20 cellular contexts compared by ENCODE assay signal in the genomic region with DNA sequence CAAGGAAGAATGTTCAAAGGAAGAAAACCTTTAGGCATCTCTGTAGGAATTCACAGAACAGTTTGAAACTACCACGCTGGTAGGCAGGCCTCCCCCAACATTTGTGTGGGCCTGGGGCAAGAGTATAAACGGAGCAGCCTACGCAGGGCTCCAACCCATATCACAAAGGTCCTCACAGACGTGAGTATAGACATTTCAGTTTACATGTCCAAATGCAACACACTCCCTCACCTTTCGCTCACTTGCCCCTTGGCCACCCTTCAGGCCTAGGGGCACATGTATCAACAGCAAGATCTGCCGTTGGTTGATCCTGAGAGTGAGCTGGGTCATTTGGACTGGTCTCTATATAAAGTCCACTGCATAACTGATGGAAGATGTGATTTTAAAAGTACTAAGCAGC.
DNase-seq lines count a peak whose midpoint lies in the region; ATAC-seq and TF ChIP-seq lines count a peak whose summit lies in the region.
"Had no signal": no experiment of that assay in that cellular context is flagged by ENCODE, and none has a peak within 500 bp of the region (broad histone marks: within the 10 kb centered on the region; RNA-seq: fewer than 3 reads in every experiment).

No MANE protein-coding gene starts in this region.

- no peaks in the 10 kb centered on the region for H3K36me3 Mint-ChIP-seq in GM23338 (ENCODE audit: low read depth)
- no peaks in the 10 kb centered on the region for H3K36me3 Mint-ChIP-seq in WTC11

- H3K4me3 ChIP-seq in GM23338 (no peak overlapping the region), trophoblast cell (ENCODE audit: low read depth, low read length) (no peak overlapping the region)
- H3K4me3 ChIP-seq: A549; BLaER1 treated with 17β-estradiol and CSF1 and Interleukin-3, amounts not matched to agents 10 nM and 100 nM had no signal

- no peak overlapping the region for H3K4ac ChIP-seq in trophoblast cell (ENCODE audit: low read depth, low read length)

- CTCF ChIA-PET in WTC11 (lab: Charles Lee): no interaction called here

- H3K27me3 ChIP-seq in GM23338 (ENCODE audit: insufficient read depth) (no peaks in the 10 kb centered on the region), trophoblast cell (ENCODE audit: insufficient read depth, low read length) (no peaks in the 10 kb centered on the region)
- H3K27me3 ChIP-seq: BLaER1 treated with 17β-estradiol and CSF1 and Interleukin-3, amounts not matched to agents 10 nM and 100 nM had no signal

- no peak overlapping the region for H2BK120ac ChIP-seq in trophoblast cell (ENCODE audit: insufficient read depth, low read length, poor library complexity)

- no peak overlapping the region for H3K14ac ChIP-seq in trophoblast cell (ENCODE audit: low read length)

- H3K79me1 ChIP-seq in trophoblast cell (ENCODE audit: low read length): no peaks in the 10 kb centered on the region

- ATAC-seq in GM23338 (no peak), WTC11 (no peak), GM19463 (IDR thresholded peaks at IDR 0.05; ENCODE audit: unreplicated experiment) (no peak)
- ATAC-seq: A549; CD8-positive, alpha-beta T cell had no signal

- H3K79me2 ChIP-seq in GM23338 (replicated peaks; ENCODE audit: insufficient read depth): 0 out of 2 replicates have a peak, but pooled peaks cover 9% of the 10 kb centered on the region
- no peaks in the 10 kb centered on the region for H3K79me2 ChIP-seq in trophoblast cell (ENCODE audit: control insufficient read depth, insufficient read depth, low read length, poor library complexity)

- peaks cover 23% of the 10 kb centered on the region; the same call in 2 of the 3 replicates for H3K4me1 Mint-ChIP-seq in GM23338
- peaks cover 15% of the 10 kb centered on the region for H3K4me1 Mint-ChIP-seq in WTC11
- H3K4me1 Mint-ChIP-seq: B cell had no signal

- H2BK5ac ChIP-seq in trophoblast cell (ENCODE audit: low read depth, low read length, poor library complexity): no peak overlapping the region

- no peak overlapping the region for H4K8ac ChIP-seq in trophoblast cell (ENCODE audit: low read depth, low read length)

- H3K23ac ChIP-seq in trophoblast cell (ENCODE audit: low read length): no peak overlapping the region

- no peak overlapping the region for H3K4me3 Mint-ChIP-seq in GM23338
- no peak overlapping the region for H3K4me3 Mint-ChIP-seq in WTC11
- H3K4me3 Mint-ChIP-seq: B cell; CD4-positive, alpha-beta T cell; CD8-positive, alpha-beta T cell had no signal

- H3K9me3 Mint-ChIP-seq in GM23338 (no peaks in the 10 kb centered on the region), WTC11 (no peaks in the 10 kb centered on the region)
- H3K9me3 Mint-ChIP-seq: CD4-positive, alpha-beta T cell had no signal

- no peaks in the 10 kb centered on the region for H3K36me3 ChIP-seq in GM23338 (ENCODE audit: insufficient read depth)
- H3K36me3 ChIP-seq in trophoblast cell (ENCODE audit: control insufficient read depth in 1 of 2, insufficient read depth in 2 of 2, low read length in 2 of 2): no peaks in the 10 kb centered on the region

- no peak for TF ChIP-seq CTCF in GM23338 (conservative IDR thresholded peaks at IDR 0.05; ENCODE audit: low read depth in 2 of 2)
- no peak for TF ChIP-seq CTCF in WTC11 (IDR thresholded peaks at IDR 0.05)

- no peak overlapping the region for H3K9ac ChIP-seq in trophoblast cell (ENCODE audit: low read length)
- H3K9ac ChIP-seq: BLaER1 treated with 17β-estradiol and CSF1 and Interleukin-3, amounts not matched to agents 10 nM and 100 nM had no signal

- H3K27me3 Mint-ChIP-seq in GM23338 (ENCODE audit: insufficient read depth, low read depth, poor library complexity) (no peaks in the 10 kb centered on the region), WTC11 (ENCODE audit: low read depth) (no peaks in the 10 kb centered on the region)
- H3K27me3 Mint-ChIP-seq: B cell; CD4-positive, alpha-beta T cell had no signal

- H3K27ac Mint-ChIP-seq in GM23338 (peak overlapping the region; percentile 47; the same call in 1 of the 2 replicates), WTC11 (peak overlapping the region; percentile 72; the same call in 1 of the 2 replicates)
- H3K27ac Mint-ChIP-seq: B cell; CD4-positive, alpha-beta T cell; CD8-positive, alpha-beta T cell had no signal

- H3K4me1 ChIP-seq in GM23338 (ENCODE audit: insufficient read depth) (peaks cover 12% of the 10 kb centered on the region), trophoblast cell (ENCODE audit: control insufficient read depth in 1 of 2, insufficient read depth in 2 of 2, low read length in 2 of 2) (peaks cover 0 to 2% of the 10 kb centered on the region in 2 experiments)
- H3K4me1 ChIP-seq: A549; BLaER1 treated with 17β-estradiol and CSF1 and Interleukin-3, amounts not matched to agents 10 nM and 100 nM had no signal

- no peak overlapping the region for H2AFZ ChIP-seq in GM23338
- no peak overlapping the region for H2AFZ ChIP-seq in trophoblast cell (ENCODE audit: insufficient read depth, low read length, poor library complexity)

- no peaks in the 10 kb centered on the region for H3F3A ChIP-seq in GM23338 (replicated peaks; ENCODE audit: low read depth)

- H4K20me1 ChIP-seq in GM23338 (replicated peaks; ENCODE audit: insufficient read depth): no peaks in the 10 kb centered on the region

- no peak overlapping the region for H2BK12ac ChIP-seq in trophoblast cell (ENCODE audit: low read length)

- no peak overlapping the region for H3K18ac ChIP-seq in trophoblast cell (ENCODE audit: low read length)

- DNase-seq in GM23338 (ENCODE audit: low spot score): no peak
- no peak for DNase-seq in WTC11 (ENCODE audit: low spot score)
- peak; percentile 62 to 67 for DNase-seq in trophoblast cell
- no peak for DNase-seq in EL
- DNase-seq: AML-193; CD4-positive, alpha-beta T cell; CD8-positive, alpha-beta T cell; COR-L47; DMS 273 treated with DMSO at 0.1 percent for 48 hours; DMS153; DMS53; DMS79; DND-41; GF-D8 had no signal

- no peaks in the 10 kb centered on the region for H3K9me2 ChIP-seq in GM23338 (ENCODE audit: insufficient read depth)

- H3K9me3 ChIP-seq in trophoblast cell (ENCODE audit: insufficient read depth, low read depth, low read length): no peaks in the 10 kb centered on the region
- H3K9me3 ChIP-seq: A549 had no signal

- H3K4me2 ChIP-seq in GM23338: no peak overlapping the region
- no peak overlapping the region for H3K4me2 ChIP-seq in trophoblast cell (ENCODE audit: low read length)
- H3K4me2 ChIP-seq: A549; BLaER1 treated with 17β-estradiol and CSF1 and Interleukin-3, amounts not matched to agents 10 nM and 100 nM had no signal

- no peak overlapping the region for H4K91ac ChIP-seq in trophoblast cell (ENCODE audit: low read depth, low read length)

- WGBS in trophoblast cell (ENCODE audit: extremely low coverage, insufficient coverage, insufficient read length): no CpG with 5 or more reads among the region's 6 CpGs

- H3K27ac ChIP-seq in GM23338 (ENCODE audit: low read depth) (no peak overlapping the region), trophoblast cell (ENCODE audit: low read depth, low read length) (no peak overlapping the region)
- H3K27ac ChIP-seq: 22Rv1; A549; BLaER1 treated with 17β-estradiol and CSF1 and Interleukin-3, amounts not matched to agents 10 nM and 100 nM; C4-2B had no signal

- H2AK5ac ChIP-seq in trophoblast cell (ENCODE audit: low read length): no peak overlapping the region

- POLR2A ChIA-PET in WTC11 (lab: Charles Lee): no interaction called here

- no peak overlapping the region for H4K12ac ChIP-seq in trophoblast cell (ENCODE audit: low read depth, low read length)

TF ChIP-seq in GM23338, 12 proteins besides CTCF, POLR2A, EP300 and RAD21 (continues in another document):
- TF ChIP-seq STAT1 (IDR thresholded peaks at IDR 0.05; ENCODE audit: unreplicated experiment): no peak
- TF ChIP-seq, protein P1, sequence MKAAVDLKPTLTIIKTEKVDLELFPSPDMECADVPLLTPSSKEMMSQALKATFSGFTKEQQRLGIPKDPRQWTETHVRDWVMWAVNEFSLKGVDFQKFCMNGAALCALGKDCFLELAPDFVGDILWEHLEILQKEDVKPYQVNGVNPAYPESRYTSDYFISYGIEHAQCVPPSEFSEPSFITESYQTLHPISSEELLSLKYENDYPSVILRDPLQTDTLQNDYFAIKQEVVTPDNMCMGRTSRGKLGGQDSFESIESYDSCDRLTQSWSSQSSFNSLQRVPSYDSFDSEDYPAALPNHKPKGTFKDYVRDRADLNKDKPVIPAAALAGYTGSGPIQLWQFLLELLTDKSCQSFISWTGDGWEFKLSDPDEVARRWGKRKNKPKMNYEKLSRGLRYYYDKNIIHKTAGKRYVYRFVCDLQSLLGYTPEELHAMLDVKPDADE (IDR thresholded peaks at IDR 0.05): no peak

TF ChIP-seq in WTC11, 78 proteins besides CTCF, POLR2A, EP300 and RAD21 (continues in another document):
- TF ChIP-seq ATF1 (CRISPR knock-in tag; IDR thresholded peaks at IDR 0.05): no peak
- no peak for TF ChIP-seq ZNF263 (CRISPR knock-in tag; IDR thresholded peaks at IDR 0.05; ENCODE audit: low read depth)
- TF ChIP-seq, protein P2, sequence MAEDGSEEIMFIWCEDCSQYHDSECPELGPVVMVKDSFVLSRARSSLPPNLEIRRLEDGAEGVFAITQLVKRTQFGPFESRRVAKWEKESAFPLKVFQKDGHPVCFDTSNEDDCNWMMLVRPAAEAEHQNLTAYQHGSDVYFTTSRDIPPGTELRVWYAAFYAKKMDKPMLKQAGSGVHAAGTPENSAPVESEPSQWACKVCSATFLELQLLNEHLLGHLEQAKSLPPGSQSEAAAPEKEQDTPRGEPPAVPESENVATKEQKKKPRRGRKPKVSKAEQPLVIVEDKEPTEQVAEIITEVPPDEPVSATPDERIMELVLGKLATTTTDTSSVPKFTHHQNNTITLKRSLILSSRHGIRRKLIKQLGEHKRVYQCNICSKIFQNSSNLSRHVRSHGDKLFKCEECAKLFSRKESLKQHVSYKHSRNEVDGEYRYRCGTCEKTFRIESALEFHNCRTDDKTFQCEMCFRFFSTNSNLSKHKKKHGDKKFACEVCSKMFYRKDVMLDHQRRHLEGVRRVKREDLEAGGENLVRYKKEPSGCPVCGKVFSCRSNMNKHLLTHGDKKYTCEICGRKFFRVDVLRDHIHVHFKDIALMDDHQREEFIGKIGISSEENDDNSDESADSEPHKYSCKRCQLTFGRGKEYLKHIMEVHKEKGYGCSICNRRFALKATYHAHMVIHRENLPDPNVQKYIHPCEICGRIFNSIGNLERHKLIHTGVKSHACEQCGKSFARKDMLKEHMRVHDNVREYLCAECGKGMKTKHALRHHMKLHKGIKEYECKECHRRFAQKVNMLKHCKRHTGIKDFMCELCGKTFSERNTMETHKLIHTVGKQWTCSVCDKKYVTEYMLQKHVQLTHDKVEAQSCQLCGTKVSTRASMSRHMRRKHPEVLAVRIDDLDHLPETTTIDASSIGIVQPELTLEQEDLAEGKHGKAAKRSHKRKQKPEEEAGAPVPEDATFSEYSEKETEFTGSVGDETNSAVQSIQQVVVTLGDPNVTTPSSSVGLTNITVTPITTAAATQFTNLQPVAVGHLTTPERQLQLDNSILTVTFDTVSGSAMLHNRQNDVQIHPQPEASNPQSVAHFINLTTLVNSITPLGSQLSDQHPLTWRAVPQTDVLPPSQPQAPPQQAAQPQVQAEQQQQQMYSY (CRISPR knock-in tag; IDR thresholded peaks at IDR 0.05): no peak
- no peak for TF ChIP-seq JUN (CRISPR knock-in tag; IDR thresholded peaks at IDR 0.05)
- no peak for TF ChIP-seq JAZF1 (CRISPR knock-in tag; IDR thresholded peaks at IDR 0.05)
- TF ChIP-seq SMAD4 (CRISPR knock-in tag; IDR thresholded peaks at IDR 0.05): no peak
- no peak for TF ChIP-seq ZNF138 (CRISPR knock-in tag; conservative IDR thresholded peaks at IDR 0.05)

Comparison
In these comparisons a context has a peak if more than half of its experiments do, and no peak if none do; other contexts are left out.
1. DNase-seq: peak in trophoblast cell (2 of 2); none in GM23338 (single experiment), WTC11 (single experiment) and EL (single experiment).